25 cellular contexts compared by ENCODE assay signal in the genomic region with DNA sequence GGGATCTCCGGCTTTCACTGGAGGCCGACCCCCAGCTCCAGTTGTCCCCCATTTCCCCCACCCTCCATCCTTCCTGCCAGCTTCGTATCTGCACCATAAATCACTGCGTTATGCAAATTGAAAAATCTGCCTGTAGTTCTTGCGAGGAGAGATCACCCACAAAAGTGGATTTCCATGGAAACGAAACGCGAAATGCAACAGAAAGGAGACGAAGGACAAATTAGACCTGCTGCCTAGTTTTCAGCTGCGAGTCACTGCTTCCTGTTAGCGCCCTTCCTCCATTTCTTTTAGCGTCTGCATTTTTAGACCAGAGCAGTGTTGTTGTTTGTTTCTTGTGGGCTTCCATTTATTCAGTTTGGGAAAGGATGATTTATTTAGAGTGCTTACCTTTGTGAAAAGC.
"Had no signal": no experiment of that assay in that cellular context is flagged by ENCODE, and none has a peak within 500 bp of the region (broad histone marks: within the 10 kb centered on the region; RNA-seq: fewer than 3 reads in every experiment).

No MANE protein-coding gene starts in this region.

- H3K27ac ChIP-seq: gastrocnemius medialis, heart left ventricle, hepatocyte, left lung, neural progenitor cell, prostate gland, skin epidermis, spleen, thyroid gland, vagina had no signal

- ATAC-seq: gastrocnemius medialis; heart left ventricle; left cardiac atrium; left lung; mucosa of descending colon; natural killer cell treated with Interleukin-12 subunit alpha and Interleukin-12 subunit beta and Interleukin-15 and Interleukin-18, amount 100 ng/mL, for 72 hours; right cardiac atrium; stimulated activated memory B cell treated with anti-CD40 and anti-IgM and Interleukin-4, amounts not matched to agents 10 μg/mL and 1 μg/mL and 100 μg/mL, for 72 hours; stimulated activated naive CD8-positive, alpha-beta T cell treated with anti-CD3 and anti-CD28 coated beads, Interleukin-15, Interleukin-2, amounts not matched to agents 100 U/mL and 50 U/mL, for 24 hours had no signal

- DNase-seq: cortex of kidney; effector CD4-positive, alpha-beta T cell; foreskin fibroblast; gastrocnemius medialis; heart left ventricle; left cardiac atrium; left lung; mesenchymal stem cell; mucosa of descending colon; naive B cell; spleen; stimulated activated CD4-positive, alpha-beta T cell treated with anti-CD3 and anti-CD28 coated beads, Interleukin-4, amount 100 ng/mL, for 4 hours; stimulated activated naive CD8-positive, alpha-beta T cell treated with anti-CD3 and anti-CD28 coated beads, Interleukin-15, Interleukin-2, amounts not matched to agents 100 U/mL and 50 U/mL, for 24 hours; substantia nigra; thyroid gland; trophoblast cell had no signal

- H3K79me2 ChIP-seq: hepatocyte had no signal

- H3K9me3 ChIP-seq: gastrocnemius medialis, heart left ventricle, left lung, prostate gland, thyroid gland, vagina had no signal

- H3K27me3 ChIP-seq: gastrocnemius medialis, heart left ventricle, hepatocyte, left lung, neural progenitor cell, spleen, thyroid gland, vagina had no signal

- H3K9ac ChIP-seq: neural progenitor cell had no signal

- H3K4me3 ChIP-seq: gastrocnemius medialis, heart left ventricle, hepatocyte, left lung, mucosa of descending colon, neural progenitor cell, prostate gland, skin epidermis, spleen, thyroid gland, vagina had no signal

- H2AFZ ChIP-seq: hepatocyte, neural progenitor cell had no signal

- H3K4me2 ChIP-seq: hepatocyte, neural progenitor cell had no signal

- H3K36me3 ChIP-seq: gastrocnemius medialis, heart left ventricle, left lung, neural progenitor cell, prostate gland, spleen, thyroid gland, vagina had no signal

- H3K4me1 ChIP-seq: gastrocnemius medialis, heart left ventricle, left lung, prostate gland, spleen, thyroid gland, vagina had no signal

- FAIRE-seq: islet of Langerhans had no signal
